8 cellular contexts compared by ENCODE assay signal in the genomic region with DNA sequence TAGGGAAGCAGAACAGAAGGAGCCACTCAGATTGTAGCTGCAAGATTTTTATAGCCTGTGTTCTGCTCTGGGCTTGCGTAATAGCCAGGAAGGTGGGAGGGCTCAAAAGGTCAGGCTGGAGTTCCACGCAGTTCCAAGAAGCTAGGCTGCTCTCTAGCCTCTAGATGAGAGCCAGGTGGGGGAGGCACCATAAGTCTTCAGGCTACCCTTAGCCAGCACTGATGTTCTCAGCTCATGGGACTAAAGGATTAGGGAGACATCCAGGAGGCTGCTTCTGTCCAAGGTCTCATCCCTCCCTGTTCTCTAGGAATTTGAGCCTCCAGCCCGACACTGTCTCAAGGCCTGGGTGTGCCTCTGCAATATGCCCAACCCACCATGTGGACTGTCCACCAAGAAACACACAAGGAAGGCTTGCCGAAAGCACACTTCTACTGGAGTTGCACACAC. TPM values are rescaled to one million over a fixed set of nuclear protein-coding genes. Genes with fewer than 3 reads are reported as not detected.
DNase-seq lines count a peak whose midpoint lies in the region; ATAC-seq, FAIRE-seq and TF ChIP-seq lines count a peak whose summit lies in the region.

No MANE protein-coding gene starts in this region.

- peaks cover 5 to 7% of the 10 kb centered on the region in 2 donors for H3K36me3 Mint-ChIP-seq in activated T-cell treated with anti-CD3 and anti-CD28 coated beads, Interleukin-2, amount 50 U/mL, for 72 hours (ENCODE audit: insufficient read depth in 2 of 2)
- H3K36me3 Mint-ChIP-seq in astrocyte (ENCODE audit: low read depth, unreplicated experiment), result peaks cover 23% of the 10 kb centered on the region

- no peak for TF ChIP-seq POLR2A in GM12892 (IDR thresholded peaks at IDR 0.05; ENCODE audit: low read depth, low read length)
- no peak for TF ChIP-seq POLR2A in GM18505 (IDR thresholded peaks at IDR 0.05; ENCODE audit: borderline replicate concordance, extremely low read depth, insufficient read depth, insufficient read length)

- H3K4me1 Mint-ChIP-seq in activated T-cell treated with anti-CD3 and anti-CD28 coated beads, Interleukin-2, amount 50 U/mL, for 72 hours (ENCODE audit: low read depth), result peaks cover 35% of the 10 kb centered on the region
- H3K4me1 Mint-ChIP-seq in astrocyte (ENCODE audit: low read depth, unreplicated experiment), result peaks cover 12% of the 10 kb centered on the region

- H3K27me3 Mint-ChIP-seq in activated T-cell treated with anti-CD3 and anti-CD28 coated beads, Interleukin-2, amount 50 U/mL, for 72 hours (ENCODE audit: low read depth), result no peaks in the 10 kb centered on the region
- H3K27me3 Mint-ChIP-seq in astrocyte (ENCODE audit: low read depth, unreplicated experiment), result no peaks in the 10 kb centered on the region

- no peaks in the 10 kb centered on the region for H3K9me3 Mint-ChIP-seq in activated T-cell treated with anti-CD3 and anti-CD28 coated beads, Interleukin-2, amount 50 U/mL, for 72 hours
- peaks cover 6% of the 10 kb centered on the region for H3K9me3 Mint-ChIP-seq in astrocyte (ENCODE audit: unreplicated experiment)

- peaks cover under 1% of the 10 kb centered on the region for H3K36me3 ChIP-seq in astrocyte (ENCODE audit: insufficient read depth, low read length)

- no peak overlapping the region for H3K27ac ChIP-seq in astrocyte (ENCODE audit: low read depth, low read length)
- H3K27ac ChIP-seq in layer of hippocampus (ENCODE audit: low read depth, low read length), result peak overlapping the region; percentile 73
- peak overlapping the region; percentile 94 for H3K27ac ChIP-seq in substantia nigra (ENCODE audit: low read depth, low read length, poor library complexity, severe bottlenecking)

- H3K4me1 ChIP-seq in astrocyte (ENCODE audit: insufficient read depth, low read length), result peaks cover 21% of the 10 kb centered on the region

- peaks cover 54% of the 10 kb centered on the region for H4K20me1 ChIP-seq in astrocyte (ENCODE audit: insufficient read depth, low read length)

- H3K4me3 ChIP-seq in astrocyte (ENCODE audit: insufficient read depth, low read depth, low read length), result peak overlapping the region; percentile 78

- peak overlapping the region; percentile 92 for H3K4me2 ChIP-seq in astrocyte (ENCODE audit: low read length)

- FAIRE-seq in astrocyte (lab: Jason Lieb, UNC) (no peak), GM12892 (lab: Jason Lieb, UNC) (no peak)

- TF ChIP-seq CTCF in astrocyte (IDR thresholded peaks at IDR 0.05; ENCODE audit: insufficient read depth, low read depth, low read length), result no peak

- H3K4me3 Mint-ChIP-seq in activated T-cell treated with anti-CD3 and anti-CD28 coated beads, Interleukin-2, amount 50 U/mL, for 72 hours, result peak overlapping the region; percentile 99 to 100
- H3K4me3 Mint-ChIP-seq in astrocyte (ENCODE audit: unreplicated experiment), result peak overlapping the region; percentile 97

- no peak overlapping the region for H2AFZ ChIP-seq in astrocyte (ENCODE audit: low read depth, low read length)

- H3K9ac ChIP-seq in astrocyte (ENCODE audit: low read length), result peak overlapping the region; percentile 95

- peaks cover 53% of the 10 kb centered on the region for H3K79me2 ChIP-seq in astrocyte (ENCODE audit: insufficient read depth, low read length)

- no peaks in the 10 kb centered on the region for H3K27me3 ChIP-seq in astrocyte (ENCODE audit: insufficient read depth, low read length)
- H3K27me3 ChIP-seq in layer of hippocampus (ENCODE audit: control insufficient read depth, insufficient read depth, low read length), result no peaks in the 10 kb centered on the region

- H3K9me3 ChIP-seq in astrocyte (ENCODE audit: insufficient read depth, low read depth, low read length), result no peaks in the 10 kb centered on the region

- H3K27ac Mint-ChIP-seq in activated T-cell treated with anti-CD3 and anti-CD28 coated beads, Interleukin-2, amount 50 U/mL, for 72 hours, result peak overlapping the region; percentile 69
- no peak overlapping the region for H3K27ac Mint-ChIP-seq in astrocyte (ENCODE audit: unreplicated experiment)

- ATAC-seq in activated T-cell treated with anti-CD3 and anti-CD28 coated beads, Interleukin-2, amount 50 U/mL, for 72 hours (replicated peaks in 1 of 2), result no peak
- no peak for ATAC-seq in GM18505 (IDR thresholded peaks at IDR 0.05; ENCODE audit: unreplicated experiment)

- DNase-seq in activated T-cell treated with anti-CD3 and anti-CD28 coated beads, Interleukin-2, amount 50 U/mL, for 72 hours, result no peak
- DNase-seq in activated T-cell treated with anti-CD3 and anti-CD28 coated beads for 4 hours (no peak), astrocyte (ENCODE audit: low read depth) (no peak), substantia nigra (lab: John Stamatoyannopoulos, UW) (peak in 11 of 49 donors; percentile 7 to 40 (median 17)), GM12892 (ENCODE audit: insufficient read length) (no peak), A172 (ENCODE audit: low spot score) (no peak)

RNA-seq across cellular contexts. Expression of a gene that starts 1.7 kb away (rescaled TPM):
- total RNA-seq in activated T-cell treated with anti-CD3 and anti-CD28 coated beads, Interleukin-2, amount 50 U/mL, for 72 hours, result 100 to 1,000 TPM in 1 of 2 donors, 10 to 100 TPM in 1; 80.0 to 108 TPM
- 58.7 and 61.0 TPM in 2 replicates for total RNA-seq in astrocyte
- 28.0 TPM for polyA plus RNA-seq in GM12892 (2012; ENCODE audit: missing spikeins)
- total RNA-seq in A172 (2014; rRNA removed; shearing (Covaris generic)), result 16.4 and 21.4 TPM in 2 replicates

RNA-seq across cellular contexts. Expression of a gene that starts 14.4 kb away (rescaled TPM):
- total RNA-seq in activated T-cell treated with anti-CD3 and anti-CD28 coated beads, Interleukin-2, amount 50 U/mL, for 72 hours, result under 1 TPM; 0.12 to 0.41 TPM
- 0.05 and 0.16 TPM in 2 replicates for total RNA-seq in astrocyte
- not detected for polyA plus RNA-seq in GM12892 (2012; ENCODE audit: missing spikeins)
- total RNA-seq in A172 (2014; rRNA removed; shearing (Covaris generic)), result not detected in 2 replicates

RNA-seq across cellular contexts. Expression of a gene that starts 22.2 kb away (rescaled TPM):
- 100 to 1,000 TPM; 851 to 922 TPM for total RNA-seq in activated T-cell treated with anti-CD3 and anti-CD28 coated beads, Interleukin-2, amount 50 U/mL, for 72 hours
- total RNA-seq in astrocyte, result 811 and 939 TPM in 2 replicates
- polyA plus RNA-seq in GM12892 (2012; ENCODE audit: missing spikeins), result 1,175 TPM
- total RNA-seq in A172 (2014; rRNA removed; shearing (Covaris generic)), result 2,613 and 2,957 TPM in 2 replicates

RNA-seq across cellular contexts. Expression of a gene that starts 39.2 kb away (rescaled TPM):
- 10 to 100 TPM; 20.6 to 28.3 TPM for total RNA-seq in activated T-cell treated with anti-CD3 and anti-CD28 coated beads, Interleukin-2, amount 50 U/mL, for 72 hours
- 1.3 and 1.9 TPM in 2 replicates for total RNA-seq in astrocyte
- 12.5 TPM for polyA plus RNA-seq in GM12892 (2012; ENCODE audit: missing spikeins)
- total RNA-seq in A172 (2014; rRNA removed; shearing (Covaris generic)), result 1.2 and 8.0 TPM in 2 replicates

RNA-seq across cellular contexts. Expression of a gene that starts 48.4 kb away (rescaled TPM):
- 10 to 100 TPM; 68.6 to 84.2 TPM for total RNA-seq in activated T-cell treated with anti-CD3 and anti-CD28 coated beads, Interleukin-2, amount 50 U/mL, for 72 hours
- total RNA-seq in astrocyte, result 81.7 and 86.9 TPM in 2 replicates
- polyA plus RNA-seq in GM12892 (2012; ENCODE audit: missing spikeins), result 15.8 TPM
- total RNA-seq in A172 (2014; rRNA removed; shearing (Covaris generic)), result 17.2 and 41.4 TPM in 2 replicates
